Comparison of ENCODE assay signal across 8 cellular contexts in the genomic region with DNA sequence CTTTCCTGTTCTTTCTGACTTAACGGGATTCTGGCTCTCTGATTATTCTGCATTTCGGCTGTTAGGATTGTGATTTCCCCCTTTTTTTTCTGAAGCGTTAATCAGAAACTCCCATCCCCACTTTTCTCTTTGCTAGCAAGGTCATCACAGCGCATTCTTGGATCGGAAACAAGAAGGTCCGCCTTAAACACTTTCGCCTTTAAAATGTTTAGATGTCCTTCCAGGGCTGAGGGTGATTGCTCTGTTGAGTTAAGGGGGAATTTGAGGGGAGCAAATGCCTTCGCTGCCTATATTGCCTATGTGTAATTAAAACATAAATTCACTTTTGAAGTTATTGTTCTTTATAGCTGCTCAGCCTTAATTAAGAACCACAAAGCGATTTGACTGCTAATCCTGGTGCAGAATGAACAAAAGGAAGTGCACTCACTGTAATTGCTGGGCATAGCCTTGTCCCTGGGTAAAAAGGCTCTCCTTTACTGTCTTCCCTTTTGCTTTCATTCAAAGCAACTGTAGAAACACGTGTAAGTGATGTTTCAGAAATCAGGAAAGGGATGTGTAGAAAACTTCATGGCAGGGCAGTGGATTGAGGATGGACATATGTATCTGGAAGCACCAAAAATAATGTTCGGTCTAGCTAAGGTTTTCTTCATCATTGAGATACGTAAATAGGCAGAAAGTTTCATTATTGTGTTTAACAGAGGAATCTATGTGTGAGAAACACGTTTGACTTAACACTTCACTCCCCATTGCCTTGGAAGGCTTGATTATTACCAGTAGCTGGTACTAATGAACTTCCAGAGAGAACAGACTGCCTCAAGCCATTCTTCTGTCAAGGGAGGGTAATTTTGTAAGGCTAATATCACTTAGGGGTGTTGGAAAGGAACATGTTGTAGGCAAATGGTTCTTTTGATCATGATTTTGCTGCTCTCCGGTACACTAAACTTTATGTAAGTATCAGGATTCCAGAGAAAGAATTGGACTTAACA. TPM values are rescaled to one million over a fixed set of nuclear protein-coding genes. Genes with fewer than 3 reads are reported as not detected.
DNase-seq lines count a peak whose midpoint lies in the region; ATAC-seq and TF ChIP-seq lines count a peak whose summit lies in the region.

No MANE protein-coding gene starts in this region.

- H3K4me3 ChIP-seq in heart left ventricle, result peak overlapping the region; percentile 42 to 95 (median 84)
- peak overlapping the region; percentile 92 for H3K4me3 ChIP-seq in WI38 (ENCODE audit: low read depth, low read length)
- peak overlapping the region; percentile 87 for H3K4me3 ChIP-seq in iPS-15b (ENCODE audit: low read depth, low read length)

- peaks cover 0 to 59% (median 36%) of the 10 kb centered on the region in 12 donors for H3K4me1 ChIP-seq in heart left ventricle
- peaks cover 24% of the 10 kb centered on the region for H3K4me1 ChIP-seq in iPS-15b (ENCODE audit: control insufficient read depth, insufficient read depth, low read length)

- peak overlapping the region; percentile 56 for H3K9ac ChIP-seq in iPS-15b (ENCODE audit: low read depth, low read length)

- intact Hi-C loops in heart left ventricle (cut with DNase I) (loop anchor here (1.0 to 10.0 kb wide), 13 partner anchors 48 to 218 kb away; no protein-coding TSS in a partner anchor), left ventricle myocardium superior (cut with micrococcal nuclease) (loop anchor here (10.0 kb wide), 1 partner anchor 80 kb away; no protein-coding TSS in a partner anchor)

- H3K9me3 ChIP-seq in heart left ventricle (no peaks in the 10 kb centered on the region), iPS-15b (ENCODE audit: control insufficient read depth, insufficient read depth, low read length) (no peaks in the 10 kb centered on the region)

- H3K4me3 Mint-ChIP-seq in stimulated activated naive CD8-positive, alpha-beta T cell treated with anti-CD3 and anti-CD28 coated beads, Interleukin-15, amount 100 ng/mL, for 72 hours, result peak overlapping the region; percentile 83 to 89

- DNase-seq in heart left ventricle (no peak), left ventricle myocardium superior (no peak), NCI-H2029 (lab: John Stamatoyannopoulos, UW) (no peak)
- no peak for DNase-seq in stimulated activated naive CD8-positive, alpha-beta T cell treated with anti-CD3 and anti-CD28 coated beads, Interleukin-15, amount 100 ng/mL, for 72 hours

- no peak for TF ChIP-seq CTCF in heart left ventricle (IDR thresholded peaks at IDR 0.05)
- TF ChIP-seq CTCF in WI38 (IDR thresholded peaks at IDR 0.05; ENCODE audit: low read depth, low read length), result no peak

- H3K4me1 Mint-ChIP-seq in stimulated activated naive CD8-positive, alpha-beta T cell treated with anti-CD3 and anti-CD28 coated beads, Interleukin-15, amount 100 ng/mL, for 72 hours, result peaks cover 20% of the 10 kb centered on the region

- no peak for TF ChIP-seq POLR2A in heart left ventricle (IDR thresholded peaks at IDR 0.05)

- H3K36me3 ChIP-seq in heart left ventricle (peaks cover 0 to 14% (median 0%) of the 10 kb centered on the region in 9 donors), iPS-15b (ENCODE audit: control insufficient read depth, insufficient read depth, low read length) (no peaks in the 10 kb centered on the region)

- H3K27me3 ChIP-seq in heart left ventricle, result peaks cover 0 to 4% (median 0%) of the 10 kb centered on the region in 9 donors
- H3K27me3 ChIP-seq in iPS-15b (ENCODE audit: control insufficient read depth, insufficient read depth, low read length), result no peaks in the 10 kb centered on the region

- ATAC-seq in heart left ventricle (no peak), left ventricle myocardium superior (no peak), GM19324 (IDR thresholded peaks at IDR 0.05; ENCODE audit: low FRiP score, unreplicated experiment) (no peak), GM18511 (IDR thresholded peaks at IDR 0.05; ENCODE audit: unreplicated experiment) (no peak)
- ATAC-seq in stimulated activated naive CD8-positive, alpha-beta T cell treated with anti-CD3 and anti-CD28 coated beads, Interleukin-15, amount 100 ng/mL, for 72 hours, result no peak

- H3K9me3 Mint-ChIP-seq in stimulated activated naive CD8-positive, alpha-beta T cell treated with anti-CD3 and anti-CD28 coated beads, Interleukin-15, amount 100 ng/mL, for 72 hours, result no peaks in the 10 kb centered on the region

- 2 to 6% (median 4%) methylated on average over 14 of the region's 14 CpGs for WGBS in heart left ventricle, 4 donors

- H3K27ac ChIP-seq in heart left ventricle, result peak overlapping the region; percentile 99 to 100 (median 100)

- H3K27ac Mint-ChIP-seq in stimulated activated naive CD8-positive, alpha-beta T cell treated with anti-CD3 and anti-CD28 coated beads, Interleukin-15, amount 100 ng/mL, for 72 hours, result no peak overlapping the region

- peaks cover 87% of the 10 kb centered on the region for H3K27me3 Mint-ChIP-seq in stimulated activated naive CD8-positive, alpha-beta T cell treated with anti-CD3 and anti-CD28 coated beads, Interleukin-15, amount 100 ng/mL, for 72 hours

RNA-seq across cellular contexts. Expression of a gene that starts 1.4 kb away (rescaled TPM):
- total RNA-seq in heart left ventricle (100 to 1,000 TPM in 7 of 9 donors, 10 to 100 TPM in 2; 78.6 to 226 (median 122) TPM), left ventricle myocardium superior (98.7 TPM)
- polyA plus RNA-seq in heart left ventricle, result 100 to 1,000 TPM in 1 of 2 donors, 10 to 100 TPM in 1; 22.9 to 108 TPM
